ENCODE assay signal across 1 cellular context in genomic region chrX:123961268-123962005, GRCh38.
TF ChIP-seq lines count a peak whose summit lies in the region.

STAG2 (plus strand) TSS chrX:123961706; CDS start chrX:124022628, 60,922 bp downstream.

TF ChIP-seq in HEK293, 187 proteins besides CTCF, POLR2A, EP300 and RAD21 (continued from another document and continues in another):
- TF ChIP-seq ZSCAN18 (tag by site-specific recombination; IDR thresholded peaks at IDR 0.05) (no peak), BCL11B (tag by site-specific recombination; IDR thresholded peaks at IDR 0.05; ENCODE audit: low read depth) (no peak; the same call in 1 of the 2 replicates), ZNF518A (tag by site-specific recombination; conservative IDR thresholded peaks at IDR 0.05; ENCODE audit: low read depth) (no peak), ZNF747 (tag by site-specific recombination; IDR thresholded peaks at IDR 0.05) (no peak), ZNF561 (tag by site-specific recombination; IDR thresholded peaks at IDR 0.05; ENCODE audit: borderline replicate concordance) (no peak), ZNF571 (tag by site-specific recombination; IDR thresholded peaks at IDR 0.05) (no peak), ZNF792 (tag by site-specific recombination; IDR thresholded peaks at IDR 0.05) (no peak), ZNF707 (tag by site-specific recombination; IDR thresholded peaks at IDR 0.05) (no peak), YY1 (tag by site-specific recombination; IDR thresholded peaks at IDR 0.05) (peak; percentile 89), TSHZ1 (tag by site-specific recombination; IDR thresholded peaks at IDR 0.05; ENCODE audit: borderline replicate concordance) (no peak), ZNF16 (tag by site-specific recombination; IDR thresholded peaks at IDR 0.05; ENCODE audit: low read depth) (no peak), ZBTB7A (tag by site-specific recombination; IDR thresholded peaks at IDR 0.05; ENCODE audit: low read depth) (no peak; the same call in 1 of the 2 replicates), ZNF366 (tag by site-specific recombination; conservative IDR thresholded peaks at IDR 0.05) (peak; percentile 89), ZNF335 (tag by site-specific recombination; conservative IDR thresholded peaks at IDR 0.05) (peak; percentile 49; the same call in 1 of the 2 replicates), ELK4 (IDR thresholded peaks at IDR 0.05; ENCODE audit: borderline replicate concordance, low read depth, low read length) (no peak), ZNF530 (tag by site-specific recombination; IDR thresholded peaks at IDR 0.05; ENCODE audit: low read depth) (no peak), ZNF155 (tag by site-specific recombination; IDR thresholded peaks at IDR 0.05) (no peak), ZNF239 (tag by site-specific recombination; IDR thresholded peaks at IDR 0.05) (no peak), ZNF404 (tag by site-specific recombination; IDR thresholded peaks at IDR 0.05) (no peak), KLF9 (tag by site-specific recombination; IDR thresholded peaks at IDR 0.05; ENCODE audit: low read depth) (peak; percentile 13), ZNF175 (tag by site-specific recombination; IDR thresholded peaks at IDR 0.05) (no peak)
- TF ChIP-seq, protein P1, sequence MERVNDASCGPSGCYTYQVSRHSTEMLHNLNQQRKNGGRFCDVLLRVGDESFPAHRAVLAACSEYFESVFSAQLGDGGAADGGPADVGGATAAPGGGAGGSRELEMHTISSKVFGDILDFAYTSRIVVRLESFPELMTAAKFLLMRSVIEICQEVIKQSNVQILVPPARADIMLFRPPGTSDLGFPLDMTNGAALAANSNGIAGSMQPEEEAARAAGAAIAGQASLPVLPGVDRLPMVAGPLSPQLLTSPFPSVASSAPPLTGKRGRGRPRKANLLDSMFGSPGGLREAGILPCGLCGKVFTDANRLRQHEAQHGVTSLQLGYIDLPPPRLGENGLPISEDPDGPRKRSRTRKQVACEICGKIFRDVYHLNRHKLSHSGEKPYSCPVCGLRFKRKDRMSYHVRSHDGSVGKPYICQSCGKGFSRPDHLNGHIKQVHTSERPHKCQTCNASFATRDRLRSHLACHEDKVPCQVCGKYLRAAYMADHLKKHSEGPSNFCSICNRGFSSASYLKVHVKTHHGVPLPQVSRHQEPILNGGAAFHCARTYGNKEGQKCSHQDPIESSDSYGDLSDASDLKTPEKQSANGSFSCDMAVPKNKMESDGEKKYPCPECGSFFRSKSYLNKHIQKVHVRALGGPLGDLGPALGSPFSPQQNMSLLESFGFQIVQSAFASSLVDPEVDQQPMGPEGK (tag by site-specific recombination; IDR thresholded peaks at IDR 0.05): peak; percentile 97
- TF ChIP-seq, protein P2, sequence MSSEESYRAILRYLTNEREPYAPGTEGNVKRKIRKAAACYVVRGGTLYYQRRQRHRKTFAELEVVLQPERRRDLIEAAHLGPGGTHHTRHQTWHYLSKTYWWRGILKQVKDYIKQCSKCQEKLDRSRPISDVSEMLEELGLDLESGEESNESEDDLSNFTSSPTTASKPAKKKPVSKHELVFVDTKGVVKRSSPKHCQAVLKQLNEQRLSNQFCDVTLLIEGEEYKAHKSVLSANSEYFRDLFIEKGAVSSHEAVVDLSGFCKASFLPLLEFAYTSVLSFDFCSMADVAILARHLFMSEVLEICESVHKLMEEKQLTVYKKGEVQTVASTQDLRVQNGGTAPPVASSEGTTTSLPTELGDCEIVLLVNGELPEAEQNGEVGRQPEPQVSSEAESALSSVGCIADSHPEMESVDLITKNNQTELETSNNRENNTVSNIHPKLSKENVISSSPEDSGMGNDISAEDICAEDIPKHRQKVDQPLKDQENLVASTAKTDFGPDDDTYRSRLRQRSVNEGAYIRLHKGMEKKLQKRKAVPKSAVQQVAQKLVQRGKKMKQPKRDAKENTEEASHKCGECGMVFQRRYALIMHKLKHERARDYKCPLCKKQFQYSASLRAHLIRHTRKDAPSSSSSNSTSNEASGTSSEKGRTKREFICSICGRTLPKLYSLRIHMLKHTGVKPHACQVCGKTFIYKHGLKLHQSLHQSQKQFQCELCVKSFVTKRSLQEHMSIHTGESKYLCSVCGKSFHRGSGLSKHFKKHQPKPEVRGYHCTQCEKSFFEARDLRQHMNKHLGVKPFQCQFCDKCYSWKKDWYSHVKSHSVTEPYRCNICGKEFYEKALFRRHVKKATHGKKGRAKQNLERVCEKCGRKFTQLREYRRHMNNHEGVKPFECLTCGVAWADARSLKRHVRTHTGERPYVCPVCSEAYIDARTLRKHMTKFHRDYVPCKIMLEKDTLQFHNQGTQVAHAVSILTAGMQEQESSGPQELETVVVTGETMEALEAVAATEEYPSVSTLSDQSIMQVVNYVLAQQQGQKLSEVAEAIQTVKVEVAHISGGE (tag by site-specific recombination; conservative IDR thresholded peaks at IDR 0.05; ENCODE audit: low read depth): no peak
- TF ChIP-seq, protein P3, sequence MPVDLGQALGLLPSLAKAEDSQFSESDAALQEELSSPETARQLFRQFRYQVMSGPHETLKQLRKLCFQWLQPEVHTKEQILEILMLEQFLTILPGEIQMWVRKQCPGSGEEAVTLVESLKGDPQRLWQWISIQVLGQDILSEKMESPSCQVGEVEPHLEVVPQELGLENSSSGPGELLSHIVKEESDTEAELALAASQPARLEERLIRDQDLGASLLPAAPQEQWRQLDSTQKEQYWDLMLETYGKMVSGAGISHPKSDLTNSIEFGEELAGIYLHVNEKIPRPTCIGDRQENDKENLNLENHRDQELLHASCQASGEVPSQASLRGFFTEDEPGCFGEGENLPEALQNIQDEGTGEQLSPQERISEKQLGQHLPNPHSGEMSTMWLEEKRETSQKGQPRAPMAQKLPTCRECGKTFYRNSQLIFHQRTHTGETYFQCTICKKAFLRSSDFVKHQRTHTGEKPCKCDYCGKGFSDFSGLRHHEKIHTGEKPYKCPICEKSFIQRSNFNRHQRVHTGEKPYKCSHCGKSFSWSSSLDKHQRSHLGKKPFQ (tag by site-specific recombination; IDR thresholded peaks at IDR 0.05): 0 out of 2 replicates have a peak, but pooled peaks have one; percentile 10
- TF ChIP-seq, protein P4, sequence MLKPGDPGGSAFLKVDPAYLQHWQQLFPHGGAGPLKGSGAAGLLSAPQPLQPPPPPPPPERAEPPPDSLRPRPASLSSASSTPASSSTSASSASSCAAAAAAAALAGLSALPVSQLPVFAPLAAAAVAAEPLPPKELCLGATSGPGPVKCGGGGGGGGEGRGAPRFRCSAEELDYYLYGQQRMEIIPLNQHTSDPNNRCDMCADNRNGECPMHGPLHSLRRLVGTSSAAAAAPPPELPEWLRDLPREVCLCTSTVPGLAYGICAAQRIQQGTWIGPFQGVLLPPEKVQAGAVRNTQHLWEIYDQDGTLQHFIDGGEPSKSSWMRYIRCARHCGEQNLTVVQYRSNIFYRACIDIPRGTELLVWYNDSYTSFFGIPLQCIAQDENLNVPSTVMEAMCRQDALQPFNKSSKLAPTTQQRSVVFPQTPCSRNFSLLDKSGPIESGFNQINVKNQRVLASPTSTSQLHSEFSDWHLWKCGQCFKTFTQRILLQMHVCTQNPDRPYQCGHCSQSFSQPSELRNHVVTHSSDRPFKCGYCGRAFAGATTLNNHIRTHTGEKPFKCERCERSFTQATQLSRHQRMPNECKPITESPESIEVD (tag by site-specific recombination; IDR thresholded peaks at IDR 0.05): peak; percentile 5; the same call in 1 of the 2 replicates
- TF ChIP-seq, protein P5, sequence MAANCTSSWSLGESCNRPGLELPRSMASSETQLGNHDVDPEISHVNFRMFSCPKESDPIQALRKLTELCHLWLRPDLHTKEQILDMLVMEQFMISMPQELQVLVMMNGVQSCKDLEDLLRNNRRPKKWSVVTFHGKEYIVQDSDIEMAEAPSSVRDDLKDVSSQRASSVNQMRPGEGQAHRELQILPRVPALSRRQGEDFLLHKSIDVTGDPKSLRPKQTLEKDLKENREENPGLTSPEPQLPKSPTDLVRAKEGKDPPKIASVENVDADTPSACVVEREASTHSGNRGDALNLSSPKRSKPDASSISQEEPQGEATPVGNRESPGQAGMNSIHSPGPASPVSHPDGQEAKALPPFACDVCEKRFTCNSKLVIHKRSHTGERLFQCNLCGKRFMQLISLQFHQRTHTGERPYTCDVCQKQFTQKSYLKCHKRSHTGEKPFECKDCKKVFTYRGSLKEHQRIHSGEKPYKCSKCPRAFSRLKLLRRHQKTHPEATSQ (tag by site-specific recombination; IDR thresholded peaks at IDR 0.05): no peak
- TF ChIP-seq, protein P6, sequence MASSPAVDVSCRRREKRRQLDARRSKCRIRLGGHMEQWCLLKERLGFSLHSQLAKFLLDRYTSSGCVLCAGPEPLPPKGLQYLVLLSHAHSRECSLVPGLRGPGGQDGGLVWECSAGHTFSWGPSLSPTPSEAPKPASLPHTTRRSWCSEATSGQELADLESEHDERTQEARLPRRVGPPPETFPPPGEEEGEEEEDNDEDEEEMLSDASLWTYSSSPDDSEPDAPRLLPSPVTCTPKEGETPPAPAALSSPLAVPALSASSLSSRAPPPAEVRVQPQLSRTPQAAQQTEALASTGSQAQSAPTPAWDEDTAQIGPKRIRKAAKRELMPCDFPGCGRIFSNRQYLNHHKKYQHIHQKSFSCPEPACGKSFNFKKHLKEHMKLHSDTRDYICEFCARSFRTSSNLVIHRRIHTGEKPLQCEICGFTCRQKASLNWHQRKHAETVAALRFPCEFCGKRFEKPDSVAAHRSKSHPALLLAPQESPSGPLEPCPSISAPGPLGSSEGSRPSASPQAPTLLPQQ (tag by site-specific recombination; IDR thresholded peaks at IDR 0.05): peak; percentile 78
